ENCODE assay signal across 1 cellular context in the genomic region with DNA sequence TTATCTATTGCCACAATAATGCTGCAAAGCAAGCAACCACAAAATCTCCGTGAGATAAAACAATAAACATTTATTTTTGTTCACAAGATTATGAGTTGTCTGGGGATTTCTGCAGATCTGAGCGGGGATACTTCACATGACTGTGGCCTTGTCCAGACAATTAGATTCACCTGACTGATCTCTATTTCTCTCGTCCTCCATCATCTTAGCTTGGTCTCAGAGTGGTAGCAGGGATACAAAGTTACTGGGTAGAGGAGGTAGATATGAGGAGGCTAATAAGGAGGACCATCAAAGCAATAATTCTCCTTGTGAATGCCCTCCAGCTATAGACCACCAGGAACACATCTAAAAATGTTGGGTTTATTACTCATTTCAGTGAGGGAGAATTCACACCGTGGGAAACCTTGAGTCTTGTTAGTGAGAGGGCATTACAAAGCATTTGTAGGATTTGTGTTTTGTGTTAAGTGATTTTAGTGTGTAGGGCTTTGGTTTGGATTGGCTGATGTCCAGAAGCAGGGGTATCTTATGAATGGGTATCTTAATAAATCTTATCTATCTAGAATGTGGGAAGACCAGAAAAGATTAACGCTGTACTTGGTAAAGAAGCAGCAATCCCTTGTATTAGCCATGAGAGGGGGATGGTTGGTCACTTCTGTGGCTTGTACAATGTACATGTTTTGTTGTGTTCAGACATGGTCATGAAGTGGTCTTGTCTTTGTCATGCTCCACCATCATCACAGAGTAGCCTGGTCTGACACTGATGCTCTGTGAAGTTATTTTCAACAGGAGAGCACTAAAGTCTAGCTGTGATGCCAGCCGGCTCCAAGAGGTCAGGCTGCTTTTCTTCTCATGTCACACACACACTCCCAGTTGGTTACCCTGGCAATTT.
TF ChIP-seq lines count a peak whose summit lies in the region.

No MANE protein-coding gene starts in this region.

TF ChIP-seq in GM12891, 5 proteins besides CTCF, POLR2A, EP300 and RAD21:
- TF ChIP-seq POLR2AphosphoS5 (IDR thresholded peaks at IDR 0.05; ENCODE audit: low read depth, low read length) (peak; percentile 44; the same call in 1 of the 2 replicates), TAF1 (IDR thresholded peaks at IDR 0.05; ENCODE audit: low read depth, low read length) (0 out of 2 replicates have a peak, but pooled peaks have one; percentile 39), PAX5 (IDR thresholded peaks at IDR 0.05; ENCODE audit: insufficient read depth, low read length, severe bottlenecking) (no peak), SPI1 (IDR thresholded peaks at IDR 0.05; ENCODE audit: low read depth, low read length) (no peak)
